8 cellular contexts compared by ENCODE assay signal in genomic region chrX:120302434-120302833, GRCh38. TPM values are rescaled to one million over a fixed set of nuclear protein-coding genes. Genes with fewer than 3 reads are reported as not detected.
A peak's percentile ranks its signal among the peaks of the same experiment; 100 is the strongest.
DNase-seq lines count a peak whose midpoint lies in the region; ATAC-seq and TF ChIP-seq lines count a peak whose summit lies in the region.

No MANE protein-coding gene starts in this region.

- peak overlapping the region; percentile 69 for H3K4me2 ChIP-seq in OCI-LY3 (ENCODE audit: low read length)

- ATAC-seq in HG03103 (IDR thresholded peaks at IDR 0.05; ENCODE audit: low read depth, unreplicated experiment) (peak; percentile 97), foreskin keratinocyte (peak; percentile 16)

- no peak for TF ChIP-seq CTCF in OCI-LY3 (IDR thresholded peaks at IDR 0.05; ENCODE audit: low read depth, low read length)
- TF ChIP-seq CTCF in foreskin keratinocyte (conservative IDR thresholded peaks at IDR 0.05), result no peak

- no peaks in the 10 kb centered on the region for H4K20me1 ChIP-seq in OCI-LY3 (ENCODE audit: insufficient read depth, low read length)

- no peaks in the 10 kb centered on the region for H3K9me3 ChIP-seq in OCI-LY3 (ENCODE audit: insufficient read depth, low read length)

- H3K27me3 ChIP-seq in OCI-LY3 (ENCODE audit: low read depth, low read length) (no peaks in the 10 kb centered on the region), foreskin keratinocyte (no peaks in the 10 kb centered on the region)

- no peaks in the 10 kb centered on the region for H3K79me2 ChIP-seq in OCI-LY3 (ENCODE audit: low read length)

- DNase-seq in DMS79 treated with DMSO at 0.1 percent for 48 hours (lab: John Stamatoyannopoulos, UW), result peak; percentile 43
- peak; percentile 11 for DNase-seq in GM19240 (ENCODE audit: insufficient read length, low spot score)
- no peak for DNase-seq in foreskin keratinocyte
- DNase-seq in NCI-H2081 treated with DMSO at 0.1 percent for 48 hours (lab: John Stamatoyannopoulos, UW), result no peak
- no peak for DNase-seq in NCI-H1048 (lab: John Stamatoyannopoulos, UW)
- no peak for DNase-seq in AG08396 (ENCODE audit: low spot score)

- no peaks in the 10 kb centered on the region for H3K36me3 ChIP-seq in OCI-LY3 (replicated peaks; ENCODE audit: low read depth, low read length)

- peak overlapping the region; percentile 40 for H3K27ac ChIP-seq in OCI-LY3 (ENCODE audit: low read length)
- H3K27ac ChIP-seq in foreskin keratinocyte, result no peak overlapping the region

- peak overlapping the region; percentile 44 for H3K9ac ChIP-seq in OCI-LY3 (ENCODE audit: low read length)

- peak overlapping the region; percentile 51 for H2AFZ ChIP-seq in OCI-LY3 (ENCODE audit: low read depth, low read length)

- peak overlapping the region; percentile 59 for H3K4me3 ChIP-seq in OCI-LY3 (ENCODE audit: low read length)

- H3K4me1 ChIP-seq in OCI-LY3 (ENCODE audit: low read length) (peaks cover 57% of the 10 kb centered on the region), foreskin keratinocyte (no peaks in the 10 kb centered on the region)

RNA-seq across cellular contexts. Expression of gene TMEM255A, which starts 8.8 kb away (rescaled TPM):
- 0.07 TPM in 1 of 2 replicates, not detected in the other for total RNA-seq in foreskin keratinocyte
- 0.04 TPM in 1 of 2 replicates, not detected in the other for polyA plus RNA-seq in foreskin keratinocyte

RNA-seq across cellular contexts. Expression of gene ZBTB33, which starts 51.8 kb away (rescaled TPM):
- total RNA-seq in foreskin keratinocyte, result 15.9 and 16.2 TPM in 2 replicates
- polyA plus RNA-seq in foreskin keratinocyte, result 3.8 and 4.2 TPM in 2 replicates

RNA-seq across cellular contexts. Expression of gene ATP1B4, which starts 59.5 kb away (rescaled TPM):
- total RNA-seq in foreskin keratinocyte, result not detected in 2 replicates
- polyA plus RNA-seq in foreskin keratinocyte, result not detected in 2 replicates

Comparison
In these comparisons a context has a peak if more than half of its experiments do, and no peak if none do; other contexts are left out.
1. DNase-seq: peak in DMS79 treated with DMSO at 0.1 percent for 48 hours (single experiment) and GM19240 (single experiment); none in foreskin keratinocyte (0 of 2), NCI-H2081 treated with DMSO at 0.1 percent for 48 hours (single experiment), NCI-H1048 (single experiment) and AG08396 (single experiment).